In the genomic region with DNA sequence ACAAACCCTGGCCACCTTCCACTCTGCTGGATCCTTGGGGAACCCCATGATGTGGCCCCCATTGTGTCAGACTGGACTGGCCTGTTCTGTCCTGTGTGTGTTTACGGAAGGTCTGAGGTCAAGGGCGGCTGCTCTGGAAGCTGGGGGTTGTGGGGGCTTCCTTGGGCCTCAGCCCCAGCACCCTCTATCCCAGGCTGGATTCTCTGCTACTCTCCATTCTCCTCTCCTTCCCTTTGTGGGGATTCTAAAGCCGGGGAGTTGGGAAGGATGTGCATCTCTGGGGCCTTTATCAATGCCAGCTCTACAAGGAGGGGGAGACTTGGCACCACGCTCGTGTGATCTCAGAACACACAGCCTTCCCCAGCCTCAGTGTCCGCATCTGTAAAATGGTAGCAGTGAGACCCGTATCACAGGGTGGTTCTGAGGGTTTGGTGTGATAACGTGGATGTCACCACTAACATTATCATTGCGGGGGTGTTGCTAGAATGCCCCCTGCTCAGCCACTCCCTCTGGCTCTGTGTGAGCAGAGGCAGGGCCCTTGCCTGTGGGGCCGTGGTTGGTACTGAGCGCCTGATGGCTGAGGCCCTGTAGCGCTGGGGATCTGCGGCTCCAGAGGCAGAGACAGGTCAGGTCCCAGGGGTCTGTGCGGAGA, we compare ENCODE assay signal across 16 cellular contexts. TPM values are rescaled to one million over a fixed set of nuclear protein-coding genes. Genes with fewer than 3 reads are reported as not detected.
DNase-seq lines count a peak whose midpoint lies in the region; ATAC-seq and TF ChIP-seq lines count a peak whose summit lies in the region.
"Had no signal": no experiment of that assay in that cellular context is flagged by ENCODE, and none has a peak within 500 bp of the region (broad histone marks: within the 10 kb centered on the region; RNA-seq: fewer than 3 reads in every experiment).

No MANE protein-coding gene starts in this region.

- no peaks in the 10 kb centered on the region for H3K27me3 ChIP-seq in mesenchymal stem cell (ENCODE audit: control insufficient read depth in 1 of 2, insufficient read depth in 1 of 2, low read length in 2 of 2)
- H3K27me3 ChIP-seq in upper lobe of right lung: peaks cover 4% of the 10 kb centered on the region
- H3K27me3 ChIP-seq: cardiac muscle cell, SJSA1 had no signal

- H3K9me3 ChIP-seq in mesenchymal stem cell (ENCODE audit: control insufficient read depth, low read length) (no peaks in the 10 kb centered on the region), upper lobe of right lung (no peaks in the 10 kb centered on the region)
- H3K9me3 ChIP-seq: SJSA1 had no signal

- H3K4me3 ChIP-seq in mesenchymal stem cell (ENCODE audit: insufficient read depth in 1 of 2, low read depth in 1 of 2, low read length in 2 of 2) (no peak overlapping the region), upper lobe of right lung (no peak overlapping the region)
- H3K4me3 ChIP-seq: cardiac muscle cell, SJSA1 had no signal

- H2BK120ac ChIP-seq in mesenchymal stem cell (ENCODE audit: low read depth, low read length): no peak overlapping the region

- H2BK5ac ChIP-seq in mesenchymal stem cell (ENCODE audit: low read depth, low read length, poor library complexity, severe bottlenecking): no peak overlapping the region

- peak; percentile 78 for ATAC-seq in effector memory CD8-positive, alpha-beta T cell (replicated peaks)
- ATAC-seq in upper lobe of right lung: no peak
- no peak for ATAC-seq in activated T-helper 17 cell treated with anti-CD3 and anti-CD28 coated beads, Interleukin-2, amount 50 U/mL, for 72 hours (replicated peaks)
- no peak for ATAC-seq in GM18867 (IDR thresholded peaks at IDR 0.05; ENCODE audit: unreplicated experiment)

- H3K4ac ChIP-seq in mesenchymal stem cell (ENCODE audit: low read depth in 1 of 2, low read length in 2 of 2): no peak overlapping the region

- no peak overlapping the region for H3K9ac ChIP-seq in mesenchymal stem cell (ENCODE audit: low read length)

- peak overlapping the region in 1 of 2 experiments; percentile 27 for H3K14ac ChIP-seq in mesenchymal stem cell (ENCODE audit: low read length in 2 of 2)

- H3K23ac ChIP-seq in mesenchymal stem cell (ENCODE audit: low read length in 2 of 2): no peak overlapping the region

- H3K4me2 ChIP-seq in mesenchymal stem cell (ENCODE audit: low read length, poor library complexity, severe bottlenecking): no peak overlapping the region

- peaks cover 48% of the 10 kb centered on the region for H3K4me1 ChIP-seq in mesenchymal stem cell (ENCODE audit: control insufficient read depth, insufficient read depth, low read depth, low read length)
- peaks cover 27% of the 10 kb centered on the region for H3K4me1 ChIP-seq in upper lobe of right lung

- H4K91ac ChIP-seq in mesenchymal stem cell (ENCODE audit: low read length): peak overlapping the region; percentile 37

- H3K36me3 ChIP-seq in mesenchymal stem cell (ENCODE audit: control insufficient read depth in 1 of 2, insufficient read depth in 2 of 2, low read depth in 1 of 2, low read length in 2 of 2): peaks cover 11 to 66% of the 10 kb centered on the region in 2 experiments
- peaks cover 6% of the 10 kb centered on the region for H3K36me3 ChIP-seq in upper lobe of right lung
- H3K36me3 ChIP-seq: cardiac muscle cell, SJSA1 had no signal

- H3K18ac ChIP-seq in mesenchymal stem cell (ENCODE audit: low read depth in 1 of 2, low read length in 2 of 2): peak overlapping the region in 1 of 2 experiments; percentile 52

- 79% methylated on average over 11 of the region's 14 CpGs for WGBS in mesenchymal stem cell

- peak overlapping the region in 1 of 2 experiments; percentile 37 for H2BK12ac ChIP-seq in mesenchymal stem cell (ENCODE audit: low read length in 2 of 2)

- intact Hi-C loops in upper lobe of right lung (cut with DNase I): loop anchor here (5.0 kb wide), 1 partner anchor 54 kb away; no protein-coding TSS in a partner anchor

- no peak for DNase-seq in activated T-cell treated with anti-CD3 and anti-CD28 coated beads, Interleukin-2, amount 50 U/mL, for 24 hours
- no peak for DNase-seq in activated T-cell treated with anti-CD3 and anti-CD28 coated beads, Interleukin-2, amount 50 U/mL, for 48 hours
- peak; percentile 39 to 48 (median 46) for DNase-seq in effector memory CD8-positive, alpha-beta T cell
- DNase-seq in mesenchymal stem cell (no peak), upper lobe of right lung (no peak), NOMO-1 treated with dmso at 0.1 percent for 144 hours (lab: John Stamatoyannopoulos, UW; ENCODE audit: unreplicated experiment) (no peak)
- DNase-seq: NCI-H1417 treated with DMSO at 0.1 percent for 48 hours had no signal

- peaks cover 30% of the 10 kb centered on the region for H3K79me1 ChIP-seq in mesenchymal stem cell (replicated peaks; ENCODE audit: low read length, poor library complexity, severe bottlenecking)

- H3K4me1 Mint-ChIP-seq in activated T-cell treated with anti-CD3 and anti-CD28 coated beads, Interleukin-2, amount 50 U/mL, for 24 hours (ENCODE audit: low read depth): peaks cover 28% of the 10 kb centered on the region
- peaks cover 47 to 48% of the 10 kb centered on the region in 2 donors for H3K4me1 Mint-ChIP-seq in effector memory CD8-positive, alpha-beta T cell (ENCODE audit: low read depth in 2 of 2)
- peaks cover 7% of the 10 kb centered on the region for H3K4me1 Mint-ChIP-seq in activated T-helper 17 cell treated with anti-CD3 and anti-CD28 coated beads, Interleukin-2, amount 50 U/mL, for 72 hours

- no peaks in the 10 kb centered on the region for H3K27me3 Mint-ChIP-seq in activated T-cell treated with anti-CD3 and anti-CD28 coated beads, Interleukin-2, amount 50 U/mL, for 24 hours
- no peaks in the 10 kb centered on the region for H3K27me3 Mint-ChIP-seq in effector memory CD8-positive, alpha-beta T cell
- H3K27me3 Mint-ChIP-seq in activated T-helper 17 cell treated with anti-CD3 and anti-CD28 coated beads, Interleukin-2, amount 50 U/mL, for 72 hours: no peaks in the 10 kb centered on the region
- H3K27me3 Mint-ChIP-seq: naive thymus-derived CD8-positive, alpha-beta T cell had no signal

- no peak overlapping the region for H3K27ac ChIP-seq in mesenchymal stem cell (ENCODE audit: low read length, poor library complexity, severe bottlenecking)
- peak overlapping the region; percentile 70 for H3K27ac ChIP-seq in upper lobe of right lung
- H3K27ac ChIP-seq: cardiac muscle cell, SJSA1 had no signal

- no peaks in the 10 kb centered on the region for H3K9me3 Mint-ChIP-seq in activated T-cell treated with anti-CD3 and anti-CD28 coated beads, Interleukin-2, amount 50 U/mL, for 24 hours
- H3K9me3 Mint-ChIP-seq in effector memory CD8-positive, alpha-beta T cell: no peaks in the 10 kb centered on the region
- H3K9me3 Mint-ChIP-seq in activated T-helper 17 cell treated with anti-CD3 and anti-CD28 coated beads, Interleukin-2, amount 50 U/mL, for 72 hours: no peaks in the 10 kb centered on the region
- H3K9me3 Mint-ChIP-seq: IgD-negative memory B cell; naive thymus-derived CD8-positive, alpha-beta T cell had no signal

- no peak overlapping the region for H2BK15ac ChIP-seq in mesenchymal stem cell (ENCODE audit: low read depth, poor library complexity, severe bottlenecking)

- no peak for TF ChIP-seq CTCF in upper lobe of right lung (IDR thresholded peaks at IDR 0.05)

- no peak overlapping the region for H2AFZ ChIP-seq in mesenchymal stem cell (ENCODE audit: low read depth, low read length)

- H3K36me3 Mint-ChIP-seq in activated T-cell treated with anti-CD3 and anti-CD28 coated beads, Interleukin-2, amount 50 U/mL, for 24 hours (ENCODE audit: low read depth): no peaks in the 10 kb centered on the region
- peaks cover 20% of the 10 kb centered on the region for H3K36me3 Mint-ChIP-seq in effector memory CD8-positive, alpha-beta T cell (ENCODE audit: insufficient read depth)
- no peaks in the 10 kb centered on the region for H3K36me3 Mint-ChIP-seq in activated T-helper 17 cell treated with anti-CD3 and anti-CD28 coated beads, Interleukin-2, amount 50 U/mL, for 72 hours (ENCODE audit: low read depth)
- H3K36me3 Mint-ChIP-seq: IgD-negative memory B cell; naive thymus-derived CD8-positive, alpha-beta T cell had no signal

- H3K27ac Mint-ChIP-seq in activated T-cell treated with anti-CD3 and anti-CD28 coated beads, Interleukin-2, amount 50 U/mL, for 24 hours: peak overlapping the region; percentile 37
- peak overlapping the region in 1 of 2 donors; percentile 90 for H3K27ac Mint-ChIP-seq in effector memory CD8-positive, alpha-beta T cell
- no peak overlapping the region for H3K27ac Mint-ChIP-seq in activated T-helper 17 cell treated with anti-CD3 and anti-CD28 coated beads, Interleukin-2, amount 50 U/mL, for 72 hours

- H3K4me3 Mint-ChIP-seq in activated T-cell treated with anti-CD3 and anti-CD28 coated beads, Interleukin-2, amount 50 U/mL, for 24 hours: no peak overlapping the region
- H3K4me3 Mint-ChIP-seq in effector memory CD8-positive, alpha-beta T cell: peak overlapping the region; percentile 73 to 78
- H3K4me3 Mint-ChIP-seq in activated T-helper 17 cell treated with anti-CD3 and anti-CD28 coated beads, Interleukin-2, amount 50 U/mL, for 72 hours: no peak overlapping the region

- peak overlapping the region; percentile 9 for H4K8ac ChIP-seq in mesenchymal stem cell (ENCODE audit: low read length)

- H2AK5ac ChIP-seq in mesenchymal stem cell (ENCODE audit: low read length, severe bottlenecking): peak overlapping the region; percentile 36

RNA-seq across cellular contexts. Expression of a gene that starts 18.1 kb away (rescaled TPM):
- 4.0 TPM for polyA plus RNA-seq in mesenchymal stem cell (2013, experiment 1 of 2)
- polyA plus RNA-seq in mesenchymal stem cell (2013, experiment 2 of 2): 4.4 TPM
- 66.9 TPM for total RNA-seq in upper lobe of right lung
- total RNA-seq in activated T-helper 17 cell treated with anti-CD3 and anti-CD28 coated beads, Interleukin-2, amount 50 U/mL, for 72 hours: 10 to 100 TPM; 10.7 to 34.3 TPM
- total RNA-seq: cardiac muscle cell had no signal

RNA-seq across cellular contexts. Expression of a gene that starts 21.6 kb away (rescaled TPM):
- polyA plus RNA-seq in mesenchymal stem cell (2013, experiment 1 of 2): not detected
- polyA plus RNA-seq in mesenchymal stem cell (2013, experiment 2 of 2): not detected
- total RNA-seq in upper lobe of right lung: 5.8 TPM
- total RNA-seq in activated T-helper 17 cell treated with anti-CD3 and anti-CD28 coated beads, Interleukin-2, amount 50 U/mL, for 72 hours: not detected
- total RNA-seq: cardiac muscle cell; fibroblast of lung; naive thymus-derived CD8-positive, alpha-beta T cell; SJSA1 had no signal
- polyA plus RNA-seq: AG04450; cardiac muscle cell; fibroblast of lung; IgD-negative memory B cell; naive thymus-derived CD8-positive, alpha-beta T cell had no signal

RNA-seq across cellular contexts. Expression of a gene that starts 48.1 kb away (rescaled TPM):
- not detected for polyA plus RNA-seq in mesenchymal stem cell (2013, experiment 1 of 2)
- not detected for polyA plus RNA-seq in mesenchymal stem cell (2013, experiment 2 of 2)
- not detected for total RNA-seq in upper lobe of right lung
- total RNA-seq in activated T-helper 17 cell treated with anti-CD3 and anti-CD28 coated beads, Interleukin-2, amount 50 U/mL, for 72 hours: not detected
- total RNA-seq: fibroblast of lung; naive thymus-derived CD8-positive, alpha-beta T cell; SJSA1; urinary bladder had no signal
- polyA plus RNA-seq: AG04450; fibroblast of lung; IgD-negative memory B cell; naive thymus-derived CD8-positive, alpha-beta T cell; urinary bladder had no signal

Comparison
In these comparisons a context has a peak if more than half of its experiments do, and no peak if none do; other contexts are left out.
1. DNase-seq: peak in effector memory CD8-positive, alpha-beta T cell (3 of 3); none in activated T-cell treated with anti-CD3 and anti-CD28 coated beads, Interleukin-2, amount 50 U/mL, for 24 hours (single experiment), activated T-cell treated with anti-CD3 and anti-CD28 coated beads, Interleukin-2, amount 50 U/mL, for 48 hours (0 of 2), mesenchymal stem cell (single experiment), upper lobe of right lung (single experiment) and NOMO-1 treated with dmso at 0.1 percent for 144 hours (single experiment).
2. H3K4me3 Mint-ChIP-seq: peak in effector memory CD8-positive, alpha-beta T cell (2 of 2); none in activated T-cell treated with anti-CD3 and anti-CD28 coated beads, Interleukin-2, amount 50 U/mL, for 24 hours (single experiment) and activated T-helper 17 cell treated with anti-CD3 and anti-CD28 coated beads, Interleukin-2, amount 50 U/mL, for 72 hours (single experiment).